ENCODE assay signal across 1 cellular context in genomic region chr3:177357352-177358084, GRCh38.
TF ChIP-seq lines count a peak whose summit lies in the region.

No MANE protein-coding gene starts in this region.

TF ChIP-seq in K562, 482 proteins besides CTCF, POLR2A, EP300 and RAD21 (continued from another document and continues in another):
- TF ChIP-seq ZNF75A (CRISPR knock-in tag; IDR thresholded peaks at IDR 0.05) (no peak), MED1 (CRISPR knock-in tag; IDR thresholded peaks at IDR 0.05; ENCODE audit: borderline replicate concordance) (no peak), RBM15 (IDR thresholded peaks at IDR 0.05; ENCODE audit: insufficient read depth, low read length) (no peak), ATF7 (IDR thresholded peaks at IDR 0.05) (peak; percentile 64), XRCC4 (IDR thresholded peaks at IDR 0.05; ENCODE audit: extremely low read depth, insufficient read depth, insufficient read length) (no peak), CSDE1 (IDR thresholded peaks at IDR 0.05) (no peak), NCOR1 (IDR thresholded peaks at IDR 0.05) (peak; percentile 85), PHTF2 (CRISPR knock-in tag; IDR thresholded peaks at IDR 0.05) (no peak), NR4A1 (CRISPR knock-in tag; IDR thresholded peaks at IDR 0.05) (no peak), NR4A1 (tag; IDR thresholded peaks at IDR 0.05) (no peak; the same call in 1 of the 2 replicates), ZKSCAN1 (IDR thresholded peaks at IDR 0.05; ENCODE audit: low read depth, low read length) (0 out of 2 replicates have a peak, but pooled peaks have one; percentile 39), FOXP4 (CRISPR knock-in tag; IDR thresholded peaks at IDR 0.05; ENCODE audit: borderline replicate concordance) (no peak), GATA2 (CRISPR knock-in tag; IDR thresholded peaks at IDR 0.05) (peak; percentile 63; the same call in 1 of the 2 replicates), ADNP (tag; IDR thresholded peaks at IDR 0.05) (peak; percentile 79; the same call in 1 of the 2 replicates), NONO (IDR thresholded peaks at IDR 0.05; ENCODE audit: low read depth in 2 of 2, low read length in 1 of 2) (peak in 1 of 2 experiments; percentile 38; a peak in 1 of 4 replicates), MTF1 (CRISPR knock-in tag; IDR thresholded peaks at IDR 0.05; ENCODE audit: borderline replicate concordance) (no peak), PTBP1 (IDR thresholded peaks at IDR 0.05; ENCODE audit: low read depth, low read length) (no peak), FOXK2 (conservative IDR thresholded peaks at IDR 0.05 in 1 of 2, IDR thresholded peaks at IDR 0.05 in 1 of 2; ENCODE audit: low read depth in 2 of 2) (peak in 1 of 2 experiments; percentile 39; a peak in 1 of 4 replicates), NEUROD1 (IDR thresholded peaks at IDR 0.05; ENCODE audit: borderline replicate concordance, low read depth, low read length, partially characterized antibody) (peak; percentile 68), ZNF512 (tag; IDR thresholded peaks at IDR 0.05) (no peak), HNRNPH1 (optimal IDR thresholded peaks at IDR 0.05; ENCODE audit: low read depth, low read length) (no peak), TCFL5 (CRISPR knock-in tag; conservative IDR thresholded peaks at IDR 0.05) (no peak), POLR2G (IDR thresholded peaks at IDR 0.05; ENCODE audit: low read depth, low read length) (no peak), ELF2 (CRISPR knock-in tag; IDR thresholded peaks at IDR 0.05) (no peak), MXI1 (IDR thresholded peaks at IDR 0.05; ENCODE audit: low read depth, low read length) (no peak), ZFP30 (CRISPR knock-in tag; IDR thresholded peaks at IDR 0.05; ENCODE audit: borderline replicate concordance) (no peak), GABPA (tag; conservative IDR thresholded peaks at IDR 0.05; ENCODE audit: low read depth) (no peak), IRF1 (CRISPR knock-in tag; IDR thresholded peaks at IDR 0.05; ENCODE audit: borderline replicate concordance) (no peak), BACH1 (tag; IDR thresholded peaks at IDR 0.05) (peak; percentile 50; the same call in 1 of the 2 replicates), TAF15 (IDR thresholded peaks at IDR 0.05; ENCODE audit: low read depth, low read length) (no peak), MIER1 (IDR thresholded peaks at IDR 0.05; ENCODE audit: low read depth) (no peak), ZNF644 (tag; IDR thresholded peaks at IDR 0.05; ENCODE audit: low read depth) (no peak), ZHX1 (conservative IDR thresholded peaks at IDR 0.05; ENCODE audit: low read length) (no peak), MYBL2 (IDR thresholded peaks at IDR 0.05; ENCODE audit: low read depth) (no peak), MYBL2 (CRISPR knock-in tag; IDR thresholded peaks at IDR 0.05; ENCODE audit: borderline replicate concordance) (no peak), TAF1 (IDR thresholded peaks at IDR 0.05; ENCODE audit: control insufficient read depth, extremely low read depth, insufficient read depth, low read length, severe bottlenecking) (peak; percentile 51), ZNF639 (CRISPR knock-in tag; conservative IDR thresholded peaks at IDR 0.05 in 1 of 2, IDR thresholded peaks at IDR 0.05 in 1 of 2) (no peak; a peak in 1 of 4 replicates), BCLAF1 (IDR thresholded peaks at IDR 0.05; ENCODE audit: borderline replicate concordance in 1 of 2, control insufficient read depth in 1 of 2, low read depth in 2 of 2, low read length in 1 of 2) (peak in 1 of 2 experiments; percentile 86; a peak in 2 of 4 replicates), HDAC1 (IDR thresholded peaks at IDR 0.05) (peak in 1 of 2 experiments; percentile 72; a peak in 1 of 4 replicates), KLF10 (CRISPR knock-in tag; IDR thresholded peaks at IDR 0.05) (no peak)
- TF ChIP-seq, protein P1, sequence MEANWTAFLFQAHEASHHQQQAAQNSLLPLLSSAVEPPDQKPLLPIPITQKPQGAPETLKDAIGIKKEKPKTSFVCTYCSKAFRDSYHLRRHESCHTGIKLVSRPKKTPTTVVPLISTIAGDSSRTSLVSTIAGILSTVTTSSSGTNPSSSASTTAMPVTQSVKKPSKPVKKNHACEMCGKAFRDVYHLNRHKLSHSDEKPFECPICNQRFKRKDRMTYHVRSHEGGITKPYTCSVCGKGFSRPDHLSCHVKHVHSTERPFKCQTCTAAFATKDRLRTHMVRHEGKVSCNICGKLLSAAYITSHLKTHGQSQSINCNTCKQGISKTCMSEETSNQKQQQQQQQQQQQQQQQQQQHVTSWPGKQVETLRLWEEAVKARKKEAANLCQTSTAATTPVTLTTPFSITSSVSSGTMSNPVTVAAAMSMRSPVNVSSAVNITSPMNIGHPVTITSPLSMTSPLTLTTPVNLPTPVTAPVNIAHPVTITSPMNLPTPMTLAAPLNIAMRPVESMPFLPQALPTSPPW (CRISPR knock-in tag; IDR thresholded peaks at IDR 0.05): peak; percentile 43; the same call in 1 of the 2 replicates
- TF ChIP-seq, protein P2, sequence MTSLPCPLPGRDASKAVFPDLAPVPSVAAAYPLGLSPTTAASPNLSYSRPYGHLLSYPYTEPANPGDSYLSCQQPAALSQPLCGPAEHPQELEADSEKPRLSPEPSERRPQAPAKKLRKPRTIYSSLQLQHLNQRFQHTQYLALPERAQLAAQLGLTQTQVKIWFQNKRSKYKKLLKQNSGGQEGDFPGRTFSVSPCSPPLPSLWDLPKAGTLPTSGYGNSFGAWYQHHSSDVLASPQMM (CRISPR knock-in tag; IDR thresholded peaks at IDR 0.05): no peak
- TF ChIP-seq, protein P3, sequence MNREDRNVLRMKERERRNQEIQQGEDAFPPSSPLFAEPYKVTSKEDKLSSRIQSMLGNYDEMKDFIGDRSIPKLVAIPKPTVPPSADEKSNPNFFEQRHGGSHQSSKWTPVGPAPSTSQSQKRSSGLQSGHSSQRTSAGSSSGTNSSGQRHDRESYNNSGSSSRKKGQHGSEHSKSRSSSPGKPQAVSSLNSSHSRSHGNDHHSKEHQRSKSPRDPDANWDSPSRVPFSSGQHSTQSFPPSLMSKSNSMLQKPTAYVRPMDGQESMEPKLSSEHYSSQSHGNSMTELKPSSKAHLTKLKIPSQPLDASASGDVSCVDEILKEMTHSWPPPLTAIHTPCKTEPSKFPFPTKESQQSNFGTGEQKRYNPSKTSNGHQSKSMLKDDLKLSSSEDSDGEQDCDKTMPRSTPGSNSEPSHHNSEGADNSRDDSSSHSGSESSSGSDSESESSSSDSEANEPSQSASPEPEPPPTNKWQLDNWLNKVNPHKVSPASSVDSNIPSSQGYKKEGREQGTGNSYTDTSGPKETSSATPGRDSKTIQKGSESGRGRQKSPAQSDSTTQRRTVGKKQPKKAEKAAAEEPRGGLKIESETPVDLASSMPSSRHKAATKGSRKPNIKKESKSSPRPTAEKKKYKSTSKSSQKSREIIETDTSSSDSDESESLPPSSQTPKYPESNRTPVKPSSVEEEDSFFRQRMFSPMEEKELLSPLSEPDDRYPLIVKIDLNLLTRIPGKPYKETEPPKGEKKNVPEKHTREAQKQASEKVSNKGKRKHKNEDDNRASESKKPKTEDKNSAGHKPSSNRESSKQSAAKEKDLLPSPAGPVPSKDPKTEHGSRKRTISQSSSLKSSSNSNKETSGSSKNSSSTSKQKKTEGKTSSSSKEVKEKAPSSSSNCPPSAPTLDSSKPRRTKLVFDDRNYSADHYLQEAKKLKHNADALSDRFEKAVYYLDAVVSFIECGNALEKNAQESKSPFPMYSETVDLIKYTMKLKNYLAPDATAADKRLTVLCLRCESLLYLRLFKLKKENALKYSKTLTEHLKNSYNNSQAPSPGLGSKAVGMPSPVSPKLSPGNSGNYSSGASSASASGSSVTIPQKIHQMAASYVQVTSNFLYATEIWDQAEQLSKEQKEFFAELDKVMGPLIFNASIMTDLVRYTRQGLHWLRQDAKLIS (CRISPR knock-in tag; IDR thresholded peaks at IDR 0.05): 0 out of 2 replicates have a peak, but pooled peaks have one; percentile 12
- TF ChIP-seq, protein P4, sequence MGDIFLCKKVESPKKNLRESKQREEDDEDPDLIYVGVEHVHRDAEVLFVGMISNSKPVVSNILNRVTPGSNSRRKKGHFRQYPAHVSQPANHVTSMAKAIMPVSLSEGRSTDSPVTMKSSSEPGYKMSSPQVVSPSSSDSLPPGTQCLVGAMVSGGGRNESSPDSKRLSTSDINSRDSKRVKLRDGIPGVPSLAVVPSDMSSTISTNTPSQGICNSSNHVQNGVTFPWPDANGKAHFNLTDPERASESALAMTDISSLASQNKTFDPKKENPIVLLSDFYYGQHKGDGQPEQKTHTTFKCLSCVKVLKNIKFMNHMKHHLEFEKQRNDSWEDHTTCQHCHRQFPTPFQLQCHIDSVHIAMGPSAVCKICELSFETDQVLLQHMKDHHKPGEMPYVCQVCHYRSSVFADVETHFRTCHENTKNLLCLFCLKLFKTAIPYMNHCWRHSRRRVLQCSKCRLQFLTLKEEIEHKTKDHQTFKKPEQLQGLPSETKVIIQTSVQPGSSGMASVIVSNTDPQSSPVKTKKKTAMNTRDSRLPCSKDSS (IDR thresholded peaks at IDR 0.05; ENCODE audit: low read depth, partially characterized antibody): no peak
